ENCODE assay signal across 26 cellular contexts in the genomic region with DNA sequence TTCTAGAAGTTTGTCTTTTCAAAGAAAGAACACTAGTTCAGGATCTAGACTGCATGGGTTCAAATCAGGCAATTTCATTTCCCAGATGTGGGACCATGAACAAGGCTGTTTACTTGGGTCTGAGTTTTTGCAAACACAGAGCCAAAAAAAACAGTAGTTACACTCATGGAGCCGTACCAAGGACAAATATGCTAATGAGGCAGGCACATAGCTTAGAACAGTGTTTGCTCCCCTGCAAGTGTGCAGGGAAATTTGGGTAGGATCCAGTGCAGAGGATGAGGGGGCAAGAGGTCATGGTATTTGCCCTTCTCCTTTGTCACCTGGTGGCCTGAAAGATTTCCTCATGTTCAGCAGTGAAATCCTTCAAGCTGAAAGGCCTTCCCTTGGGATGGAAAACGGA.
"Had no signal": no experiment of that assay in that cellular context is flagged by ENCODE, and none has a peak within 500 bp of the region (broad histone marks: within the 10 kb centered on the region; RNA-seq: fewer than 3 reads in every experiment).

No MANE protein-coding gene starts in this region.

- H3K27ac ChIP-seq: heart left ventricle, lower lobe of right lung, ovary, psoas muscle, sigmoid colon, spleen, suprapubic skin, thoracic aorta, tibial artery, upper lobe of right lung, uterus had no signal

- FAIRE-seq: islet of Langerhans, kidney, small intestine had no signal

- H3K36me3 Mint-ChIP-seq: immature natural killer cell; naive thymus-derived CD8-positive, alpha-beta T cell; stimulated activated effector memory CD8-positive, alpha-beta T cell treated with anti-CD3 and anti-CD28 coated beads, Interleukin-12 subunit alpha, Interleukin-12 subunit beta, amount 100 ng/mL, for 72 hours had no signal

- H3K4me3 Mint-ChIP-seq: immature natural killer cell; naive thymus-derived CD8-positive, alpha-beta T cell; nephron; stimulated activated effector memory CD8-positive, alpha-beta T cell treated with anti-CD3 and anti-CD28 coated beads, Interleukin-12 subunit alpha, Interleukin-12 subunit beta, amount 100 ng/mL, for 72 hours; stimulated activated naive CD8-positive, alpha-beta T cell treated with anti-CD3 and anti-CD28 coated beads, Interleukin-15, Interleukin-2, amounts not matched to agents 100 ng/mL and 50 ng/mL, for 24 hours had no signal

- ATAC-seq: lower lobe of right lung; naive thymus-derived CD8-positive, alpha-beta T cell; psoas muscle; stimulated activated effector memory CD8-positive, alpha-beta T cell treated with anti-CD3 and anti-CD28 coated beads, Interleukin-12 subunit alpha, Interleukin-12 subunit beta, amount 100 ng/mL, for 72 hours; upper lobe of right lung had no signal

- H3K4me3 ChIP-seq: heart left ventricle, lower lobe of right lung, ovary, psoas muscle, sigmoid colon, spleen, suprapubic skin, thoracic aorta, tibial artery, upper lobe of right lung, uterus had no signal

- H3K4me1 ChIP-seq: heart left ventricle, lower lobe of right lung, psoas muscle, sigmoid colon, spleen, tibial artery, upper lobe of right lung, uterus had no signal

- H3K27me3 ChIP-seq: ovary, sigmoid colon, spleen, suprapubic skin, tibial artery, upper lobe of right lung, uterus had no signal

- H3K9me3 Mint-ChIP-seq: naive thymus-derived CD8-positive, alpha-beta T cell; nephron; stimulated activated effector memory CD8-positive, alpha-beta T cell treated with anti-CD3 and anti-CD28 coated beads, Interleukin-12 subunit alpha, Interleukin-12 subunit beta, amount 100 ng/mL, for 72 hours; stimulated activated naive CD8-positive, alpha-beta T cell treated with anti-CD3 and anti-CD28 coated beads, Interleukin-15, Interleukin-2, amounts not matched to agents 100 ng/mL and 50 ng/mL, for 24 hours had no signal

- H3K9me3 ChIP-seq: lower lobe of right lung, ovary, psoas muscle, sigmoid colon, spleen, suprapubic skin, thoracic aorta, tibial artery, upper lobe of right lung, uterus had no signal

- H3K36me3 ChIP-seq: heart left ventricle, lower lobe of right lung, ovary, sigmoid colon, spleen, suprapubic skin, thoracic aorta, tibial artery, upper lobe of right lung, uterus had no signal

- H3K27me3 Mint-ChIP-seq: naive thymus-derived CD8-positive, alpha-beta T cell; stimulated activated naive CD8-positive, alpha-beta T cell treated with anti-CD3 and anti-CD28 coated beads, Interleukin-15, Interleukin-2, amounts not matched to agents 100 ng/mL and 50 ng/mL, for 24 hours had no signal

- DNase-seq: heart left ventricle; hypothalamus; immature natural killer cell; kidney; lower lobe of right lung; mammary epithelial cell; mesenchymal stem cell; naive thymus-derived CD8-positive, alpha-beta T cell; ovary; posterior cingulate gyrus; psoas muscle; sigmoid colon; small intestine; spleen; stimulated activated CD4-positive, alpha-beta T cell treated with anti-CD3 and anti-CD28 coated beads, Interleukin-4, amount 100 ng/mL, for 24 hours; stimulated activated naive CD4-positive, alpha-beta T cell; tibial artery; trophoblast cell; upper lobe of right lung; uterus had no signal

- H3K27ac Mint-ChIP-seq: nephron; stimulated activated effector memory CD8-positive, alpha-beta T cell treated with anti-CD3 and anti-CD28 coated beads, Interleukin-12 subunit alpha, Interleukin-12 subunit beta, amount 100 ng/mL, for 72 hours; stimulated activated naive CD8-positive, alpha-beta T cell treated with anti-CD3 and anti-CD28 coated beads, Interleukin-15, Interleukin-2, amounts not matched to agents 100 ng/mL and 50 ng/mL, for 24 hours had no signal
